Comparison of ENCODE assay signal across 8 cellular contexts in the genomic region with DNA sequence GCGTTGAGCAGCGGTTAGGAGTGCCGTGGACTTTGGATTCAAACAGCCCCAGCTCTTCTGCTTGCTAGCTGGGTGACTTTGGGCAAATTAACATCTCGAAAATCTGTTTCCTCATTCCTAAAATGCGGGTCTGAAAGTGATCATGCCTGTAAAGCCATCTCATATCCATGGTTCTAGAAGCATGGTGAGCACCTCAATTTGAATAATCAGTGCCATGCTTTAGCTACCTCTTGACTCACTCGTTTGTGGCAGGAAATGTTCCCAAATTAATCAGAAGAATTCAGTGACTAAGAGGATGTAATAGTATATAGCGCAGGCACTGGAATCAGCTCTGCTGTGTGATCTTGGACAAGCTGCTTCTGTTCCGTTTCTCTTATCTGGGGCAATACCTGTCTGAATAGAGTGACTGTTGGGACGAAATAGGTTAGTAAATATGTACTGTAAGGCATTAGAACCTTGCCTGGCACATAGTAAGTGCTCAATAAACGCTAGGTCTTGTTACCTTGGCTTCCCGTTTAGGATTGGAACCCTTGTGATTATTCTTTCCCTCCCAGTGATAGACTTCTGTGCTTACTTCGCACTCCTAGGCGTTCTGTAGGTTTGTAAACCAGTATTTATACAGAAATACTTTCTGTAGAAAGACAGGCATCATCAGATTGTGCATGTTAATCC. TPM values are rescaled to one million over a fixed set of nuclear protein-coding genes. Genes with fewer than 3 reads are reported as not detected.
DNase-seq lines count a peak whose midpoint lies in the region; ATAC-seq and TF ChIP-seq lines count a peak whose summit lies in the region.

No MANE protein-coding gene starts in this region.

- no peaks in the 10 kb centered on the region for H3K36me3 Mint-ChIP-seq in activated CD8-positive, alpha-beta memory T cell treated with anti-CD3 and anti-CD28 coated beads, Interleukin-2, amount 10 ng/mL, durations not matched to agents 7 days and 5 days

- peak overlapping the region; percentile 81 for H2AFZ ChIP-seq in osteoblast (ENCODE audit: low read length)

- no peaks in the 10 kb centered on the region for H3K36me3 ChIP-seq in osteoblast (ENCODE audit: insufficient read depth, low read length)

- peak overlapping the region; percentile 78 for H3K27ac ChIP-seq in osteoblast (ENCODE audit: low read depth, low read length)

- H3K4me3 ChIP-seq in fibroblast of pulmonary artery (replicated peaks; ENCODE audit: low read depth, low read length) (peak overlapping the region; percentile 73), osteoblast (ENCODE audit: insufficient read depth, low read length) (peak overlapping the region; percentile 82)

- H3K9me3 ChIP-seq in osteoblast (ENCODE audit: low read depth, low read length), result no peaks in the 10 kb centered on the region

- DNase-seq in activated CD8-positive, alpha-beta memory T cell treated with anti-CD3 and anti-CD28 coated beads, Interleukin-2, amount 10 ng/mL, durations not matched to agents 7 days and 5 days, result no peak
- no peak for DNase-seq in activated CD8-positive, alpha-beta memory T cell treated with anti-CD3 and anti-CD28 coated beads, Interleukin-2, amount 50 U/mL, for 4 hours
- DNase-seq in SW480 (ENCODE audit: low spot score) (peak; percentile 92), fibroblast of pulmonary artery (ENCODE audit: low read depth) (peak; percentile 70), osteoblast (ENCODE audit: insufficient read length, low spot score, missing footprints) (peak; percentile 95), putamen (ENCODE audit: low spot score) (no peak)

- TF ChIP-seq CTCF in fibroblast of pulmonary artery (IDR thresholded peaks at IDR 0.05; ENCODE audit: low read length, missing control alignments) (no peak), osteoblast (IDR thresholded peaks at IDR 0.05; ENCODE audit: extremely low read depth, low read depth, low read length) (no peak)

- H4K20me1 ChIP-seq in osteoblast (ENCODE audit: insufficient read depth, low read length), result no peaks in the 10 kb centered on the region

- peaks cover 31% of the 10 kb centered on the region for H3K27me3 Mint-ChIP-seq in activated CD8-positive, alpha-beta memory T cell treated with anti-CD3 and anti-CD28 coated beads, Interleukin-2, amount 10 ng/mL, durations not matched to agents 7 days and 5 days

- CTCF ChIA-PET in activated CD8-positive, alpha-beta memory T cell treated with anti-CD3 and anti-CD28 coated beads, Interleukin-2, amount 10 ng/mL, durations not matched to agents 7 days and 5 days (lab: Charles Lee), result interaction anchor here (0.6 to 3.4 kb wide), 9 partner anchors 8 to 852 kb away, joined by 3 to 81 read pairs (median 5); a partner anchor contains a TSS

- H3K4me3 Mint-ChIP-seq in activated CD8-positive, alpha-beta memory T cell treated with anti-CD3 and anti-CD28 coated beads, Interleukin-2, amount 10 ng/mL, durations not matched to agents 7 days and 5 days, result peak overlapping the region; percentile 82

- H3K27me3 ChIP-seq in osteoblast (ENCODE audit: insufficient read depth, low read length), result no peaks in the 10 kb centered on the region

- peak overlapping the region; percentile 100 for H3K4me2 ChIP-seq in osteoblast (ENCODE audit: insufficient read depth, low read length)

- H3K9me3 Mint-ChIP-seq in activated CD8-positive, alpha-beta memory T cell treated with anti-CD3 and anti-CD28 coated beads, Interleukin-2, amount 10 ng/mL, durations not matched to agents 7 days and 5 days (ENCODE audit: low read depth), result no peaks in the 10 kb centered on the region

- peak overlapping the region; percentile 47 for H3K27ac Mint-ChIP-seq in activated CD8-positive, alpha-beta memory T cell treated with anti-CD3 and anti-CD28 coated beads, Interleukin-2, amount 10 ng/mL, durations not matched to agents 7 days and 5 days

- ATAC-seq in activated CD8-positive, alpha-beta memory T cell treated with anti-CD3 and anti-CD28 coated beads, Interleukin-2, amount 10 ng/mL, durations not matched to agents 7 days and 5 days, result no peak
- ATAC-seq in HG03457 (IDR thresholded peaks at IDR 0.05; ENCODE audit: unreplicated experiment), result no peak
- no peak for ATAC-seq in HG03460 (IDR thresholded peaks at IDR 0.05; ENCODE audit: unreplicated experiment)

- H3K79me2 ChIP-seq in osteoblast (ENCODE audit: insufficient read depth, low read length), result peaks cover 32% of the 10 kb centered on the region

- H3K4me1 Mint-ChIP-seq in activated CD8-positive, alpha-beta memory T cell treated with anti-CD3 and anti-CD28 coated beads, Interleukin-2, amount 10 ng/mL, durations not matched to agents 7 days and 5 days, result peaks cover 20% of the 10 kb centered on the region

- H3K4me1 ChIP-seq in osteoblast (ENCODE audit: insufficient read depth, low read length), result peaks cover 21% of the 10 kb centered on the region

RNA-seq across cellular contexts. Expression of a gene that starts 0.8 kb away (rescaled TPM):
- total RNA-seq in activated CD8-positive, alpha-beta memory T cell treated with anti-CD3 and anti-CD28 coated beads, Interleukin-2, amount 10 ng/mL, durations not matched to agents 7 days and 5 days, result 1 to 10 TPM; 1.4 to 3.4 TPM
- total RNA-seq in osteoblast, result 9.8 and 13.6 TPM in 2 replicates

RNA-seq across cellular contexts. Expression of a gene that starts 32.4 kb away (rescaled TPM):
- 100 to 1,000 TPM; 174 to 181 TPM for total RNA-seq in activated CD8-positive, alpha-beta memory T cell treated with anti-CD3 and anti-CD28 coated beads, Interleukin-2, amount 10 ng/mL, durations not matched to agents 7 days and 5 days
- total RNA-seq in osteoblast, result 160 and 169 TPM in 2 replicates

RNA-seq across cellular contexts. Expression of a gene that starts 53.0 kb away (rescaled TPM):
- total RNA-seq in activated CD8-positive, alpha-beta memory T cell treated with anti-CD3 and anti-CD28 coated beads, Interleukin-2, amount 10 ng/mL, durations not matched to agents 7 days and 5 days, result 100 to 1,000 TPM; 109 to 147 TPM
- total RNA-seq in osteoblast, result under 0.01 TPM in 1 of 2 replicates, not detected in the other

RNA-seq across cellular contexts. Expression of a gene that starts 53.1 kb away (rescaled TPM):
- 1 to 10 TPM; 3.6 to 5.4 TPM for total RNA-seq in activated CD8-positive, alpha-beta memory T cell treated with anti-CD3 and anti-CD28 coated beads, Interleukin-2, amount 10 ng/mL, durations not matched to agents 7 days and 5 days
- total RNA-seq in osteoblast, result 6.8 and 7.6 TPM in 2 replicates

Comparison
In these comparisons a context has a peak if more than half of its experiments do, and no peak if none do; other contexts are left out.
1. DNase-seq: peak in SW480 (single experiment), fibroblast of pulmonary artery (single experiment) and osteoblast (single experiment); none in activated CD8-positive, alpha-beta memory T cell treated with anti-CD3 and anti-CD28 coated beads, Interleukin-2, amount 10 ng/mL, durations not matched to agents 7 days and 5 days (single experiment), activated CD8-positive, alpha-beta memory T cell treated with anti-CD3 and anti-CD28 coated beads, Interleukin-2, amount 50 U/mL, for 4 hours (single experiment) and putamen (single experiment).
2. RNA of a gene that starts 53.0 kb away (total RNA-seq): 109 to 147 TPM in activated CD8-positive, alpha-beta memory T cell treated with anti-CD3 and anti-CD28 coated beads, Interleukin-2, amount 10 ng/mL, durations not matched to agents 7 days and 5 days; under 0.01 TPM in osteoblast; every median in the first group is over 100 times any median in the second.